In the genomic region with DNA sequence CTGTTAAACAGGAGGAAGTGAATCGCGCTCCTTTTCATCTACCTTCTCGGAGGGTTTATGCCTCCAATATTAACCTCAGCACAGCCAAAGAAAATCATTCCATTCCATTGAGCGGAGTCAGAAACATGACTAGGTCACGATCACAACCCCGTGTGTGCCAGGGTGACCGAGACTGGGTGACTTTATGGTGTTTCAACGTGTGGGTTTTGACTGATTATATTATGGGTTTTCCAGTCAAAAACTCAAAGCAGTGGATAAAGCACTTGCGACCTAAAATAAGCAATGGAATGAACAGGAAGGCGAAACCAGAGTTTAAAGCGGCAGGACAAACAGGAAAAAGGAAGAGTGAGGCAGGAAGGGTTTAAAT, we compare ENCODE assay signal across 6 cellular contexts. TPM values are rescaled to one million over a fixed set of nuclear protein-coding genes. Genes with fewer than 3 reads are reported as not detected.
DNase-seq lines count a peak whose midpoint lies in the region; ATAC-seq, FAIRE-seq and TF ChIP-seq lines count a peak whose summit lies in the region.

No MANE protein-coding gene starts in this region.

- no peak for ATAC-seq in GM18502 (IDR thresholded peaks at IDR 0.05; ENCODE audit: poor library complexity, unreplicated experiment)

- H3K4me1 ChIP-seq in Peyer's patch (peaks cover 0 to 12% (median 3%) of the 10 kb centered on the region in 4 donors), kidney (ENCODE audit: control insufficient read depth in 1 of 2, insufficient read depth in 1 of 2, low read depth in 1 of 2, low read length in 2 of 2) (peaks cover 0 to 6% of the 10 kb centered on the region in 2 donors)

- no peak for TF ChIP-seq POLR2A in Peyer's patch (IDR thresholded peaks at IDR 0.05)

- H3K9ac ChIP-seq in kidney (ENCODE audit: low read length in 2 of 2): peak overlapping the region; percentile 37 to 77

- FAIRE-seq in kidney (lab: Jason Lieb, UNC): no peak

- no peak for DNase-seq in AG09309 (ENCODE audit: low read depth)
- no peak for DNase-seq in Peyer's patch
- DNase-seq in kidney: no peak
- DNase-seq in midbrain (lab: John Stamatoyannopoulos, UW): no peak
- no peak for DNase-seq in NCI-H187 treated with DMSO at 0.1 percent for 48 hours (lab: John Stamatoyannopoulos, UW)

- TF ChIP-seq CTCF in AG09309 (IDR thresholded peaks at IDR 0.05; ENCODE audit: control insufficient read depth, insufficient read depth, low read depth, low read length, missing control alignments) (no peak), Peyer's patch (IDR thresholded peaks at IDR 0.05) (no peak), kidney (IDR thresholded peaks at IDR 0.05; ENCODE audit: borderline replicate concordance, extremely low read depth, insufficient read depth) (no peak)

- H3K9me3 ChIP-seq in Peyer's patch: peaks cover 0 to 7% (median 3%) of the 10 kb centered on the region in 4 donors
- H3K9me3 ChIP-seq in kidney (ENCODE audit: control insufficient read depth in 1 of 2, low read length in 2 of 2): peaks cover 0 to 5% of the 10 kb centered on the region in 2 donors

- intact Hi-C loops in kidney (cut with DNase I): no loop called here

- H3K27me3 ChIP-seq in Peyer's patch: no peaks in the 10 kb centered on the region

- H3K27ac ChIP-seq in Peyer's patch: peak overlapping the region; percentile 69 to 91 (median 84)
- peak overlapping the region in 1 of 2 donors; percentile 83 for H3K27ac ChIP-seq in kidney (ENCODE audit: low read depth in 2 of 2, low read length in 2 of 2)

- H3K36me3 ChIP-seq in Peyer's patch (no peaks in the 10 kb centered on the region), kidney (ENCODE audit: control insufficient read depth in 1 of 2, insufficient read depth in 2 of 2, low read length in 2 of 2) (no peaks in the 10 kb centered on the region)

- H3K4me3 ChIP-seq in AG09309 (ENCODE audit: control insufficient read depth, low read depth, low read length) (peak overlapping the region; percentile 58), Peyer's patch (peak overlapping the region; percentile 57 to 69 (median 64)), kidney (ENCODE audit: low read length in 2 of 2) (peak overlapping the region; percentile 71 to 80)

RNA-seq across cellular contexts. Expression of a gene that starts 1.4 kb away (rescaled TPM):
- 1 to 10 TPM; 4.2 to 9.9 (median 6.8) TPM for total RNA-seq in Peyer's patch
- 41.9 TPM for total RNA-seq in kidney
- 56.2 TPM for polyA plus RNA-seq in kidney (ENCODE audit: insufficient read depth, low read depth, low replicate concordance)

RNA-seq across cellular contexts. Expression of a gene that starts 10.6 kb away (rescaled TPM):
- total RNA-seq in Peyer's patch (1 to 10 TPM in 3 of 4 donors, not detected in 1; 1.9 to 7.4 (median 2.1) TPM), kidney (2.7 TPM)
- 2.8 TPM for polyA plus RNA-seq in kidney (ENCODE audit: insufficient read depth, low read depth, low replicate concordance)

RNA-seq across cellular contexts. Expression of a gene that starts 34.6 kb away (rescaled TPM):
- 10 to 100 TPM; 32.6 to 75.1 (median 49.1) TPM for total RNA-seq in Peyer's patch
- total RNA-seq in kidney: 46.8 TPM
- polyA plus RNA-seq in kidney (ENCODE audit: insufficient read depth, low read depth, low replicate concordance): 13.3 TPM

RNA-seq across cellular contexts. Expression of a gene that starts 35.5 kb away (rescaled TPM):
- total RNA-seq in Peyer's patch (10 to 100 TPM in 3 of 4 donors, 1 to 10 TPM in 1; 4.2 to 12.1 (median 11.4) TPM), kidney (17.8 TPM)
- 4.3 TPM for polyA plus RNA-seq in kidney (ENCODE audit: insufficient read depth, low read depth, low replicate concordance)
